2 cellular contexts compared by ENCODE assay signal in genomic region chr11:57468276-57468675, GRCh38.
TF ChIP-seq lines count a peak whose summit lies in the region.

No MANE protein-coding gene starts in this region.

TF ChIP-seq in IMR-90, 13 proteins besides CTCF, POLR2A, EP300 and RAD21:
- TF ChIP-seq NFE2L2 (IDR thresholded peaks at IDR 0.05; ENCODE audit: low read depth, low read length) (no peak), MXI1 (IDR thresholded peaks at IDR 0.05; ENCODE audit: borderline replicate concordance, low read depth, low read length) (no peak)
TF ChIP-seq in IMR-90: peak in this region for 0.

TF ChIP-seq in K562, 482 proteins besides CTCF, POLR2A, EP300 and RAD21:
- no peak for TF ChIP-seq DDX20 (tag; IDR thresholded peaks at IDR 0.05; ENCODE audit: low read depth)
- 0 out of 2 replicates have a peak, but pooled peaks have one; percentile 15 for TF ChIP-seq EGR1 (conservative IDR thresholded peaks at IDR 0.05)
- TF ChIP-seq KDM2B (CRISPR knock-in tag; IDR thresholded peaks at IDR 0.05) = no peak
- 0 out of 2 replicates have a peak, but pooled peaks have one; percentile 14 for TF ChIP-seq ELF4 (CRISPR knock-in tag; IDR thresholded peaks at IDR 0.05)
- no peak for TF ChIP-seq STAT5A (IDR thresholded peaks at IDR 0.05; ENCODE audit: borderline replicate concordance, low read length)
- TF ChIP-seq ZNF766 (CRISPR knock-in tag; conservative IDR thresholded peaks at IDR 0.05) = no peak
- TF ChIP-seq THRB (CRISPR knock-in tag; conservative IDR thresholded peaks at IDR 0.05) = peak; percentile 73; the same call in 1 of the 2 replicates
TF ChIP-seq in K562: peak in this region for 3.
